ENCODE assay signal across 26 cellular contexts in genomic region chr4:108738307-108738706, GRCh38. TPM values are rescaled to one million over a fixed set of nuclear protein-coding genes. Genes with fewer than 3 reads are reported as not detected.
DNase-seq lines count a peak whose midpoint lies in the region; ATAC-seq, FAIRE-seq and TF ChIP-seq lines count a peak whose summit lies in the region.
"Had no signal": no experiment of that assay in that cellular context is flagged by ENCODE, and none has a peak within 500 bp of the region (broad histone marks: within the 10 kb centered on the region; RNA-seq: fewer than 3 reads in every experiment).

No MANE protein-coding gene starts in this region.

- no peaks in the 10 kb centered on the region for H3K36me3 ChIP-seq in K562 (ENCODE audit: control insufficient read depth, insufficient read depth, low read length)
- H3K36me3 ChIP-seq: lower lobe of right lung, neutrophil, vagina had no signal

- H3K27me3 ChIP-seq in K562 (ENCODE audit: control insufficient read depth in 2 of 2, insufficient read depth in 2 of 2, low read length in 2 of 2), result peaks cover 11 to 28% of the 10 kb centered on the region in 2 experiments
- H3K27me3 ChIP-seq: testis, vagina had no signal

- H3K9me3 ChIP-seq in K562 (replicated peaks; ENCODE audit: control insufficient read depth, insufficient read depth, low read depth, low read length), result no peaks in the 10 kb centered on the region
- H3K9me3 ChIP-seq: lower lobe of right lung, neutrophil, testis, vagina had no signal

- no peaks in the 10 kb centered on the region for H3K36me3 Mint-ChIP-seq in endothelial cell (ENCODE audit: low read depth, unreplicated experiment)
- H3K36me3 Mint-ChIP-seq: activated naive CD4-positive, alpha-beta T cell treated with anti-CD3 and anti-CD28 coated beads, Interleukin-2, amount 10 ng/mL, durations not matched to agents 7 days and 5 days; IgD-negative memory B cell; stimulated activated naive B cell treated with anti-CD40 and anti-IgM and Interleukin-4, amounts not matched to agents 10 μg/mL and 1 μg/mL and 100 μg/mL, for 72 hours had no signal

- no peak for TF ChIP-seq EP300 in K562 (IDR thresholded peaks at IDR 0.05; ENCODE audit: low read length)

- H3K9me3 Mint-ChIP-seq in endothelial cell (ENCODE audit: unreplicated experiment), result no peaks in the 10 kb centered on the region
- H3K9me3 Mint-ChIP-seq: activated naive CD4-positive, alpha-beta T cell treated with anti-CD3 and anti-CD28 coated beads, Interleukin-2, amount 10 ng/mL, durations not matched to agents 7 days and 5 days; activated T-cell treated with anti-CD3 and anti-CD28 coated beads, Interleukin-2, amount 50 U/mL, for 24 hours; IgD-negative memory B cell; stimulated activated naive B cell treated with anti-CD40 and anti-IgM and Interleukin-4, amounts not matched to agents 10 μg/mL and 1 μg/mL and 100 μg/mL, for 72 hours had no signal

- no peaks in the 10 kb centered on the region; a peak in 1 of 5 replicates for H3K4me1 ChIP-seq in K562 (replicated peaks in 1 of 2; ENCODE audit: control insufficient read depth in 2 of 2, insufficient read depth in 2 of 2, low read length in 2 of 2)
- H3K4me1 ChIP-seq: lower lobe of right lung, testis, vagina had no signal

- no peak overlapping the region for H3K27ac ChIP-seq in K562 (ENCODE audit: extremely low read depth, low read depth, low read length)
- H3K27ac ChIP-seq: lower lobe of right lung, neutrophil, testis, vagina had no signal

- H4K20me1 ChIP-seq in K562 (replicated peaks; ENCODE audit: control insufficient read depth, insufficient read depth, low read length), result no peaks in the 10 kb centered on the region

- no peak overlapping the region for H3K27ac Mint-ChIP-seq in endothelial cell (ENCODE audit: unreplicated experiment)
- H3K27ac Mint-ChIP-seq: activated naive CD4-positive, alpha-beta T cell treated with anti-CD3 and anti-CD28 coated beads, Interleukin-2, amount 10 ng/mL, durations not matched to agents 7 days and 5 days; activated T-cell treated with anti-CD3 and anti-CD28 coated beads, Interleukin-2, amount 50 U/mL, for 24 hours; IgD-negative memory B cell; stimulated activated naive B cell treated with anti-CD40 and anti-IgM and Interleukin-4, amounts not matched to agents 10 μg/mL and 1 μg/mL and 100 μg/mL, for 72 hours had no signal

- TF ChIP-seq CTCF in K562 (IDR thresholded peaks at IDR 0.05 in 2 of 3, conservative IDR thresholded peaks at IDR 0.05 in 1 of 3; ENCODE audit: insufficient read depth in 2 of 3, low read depth in 1 of 3, low read length in 3 of 3) (no peak), endothelial cell (IDR thresholded peaks at IDR 0.05; ENCODE audit: unreplicated experiment) (no peak)

- no TSS peak for BruUV-seq in K562 (replicated peaks; lab: Mats Ljungman, UMichigan)

- H3K4me3 ChIP-seq in K562, result no peak overlapping the region
- H3K4me3 ChIP-seq: GM12878, lower lobe of right lung, testis, vagina had no signal

- H3K9ac ChIP-seq in K562 (ENCODE audit: insufficient read depth in 1 of 2, low read depth in 2 of 2, low read length in 2 of 2), result no peak overlapping the region

- no peaks in the 10 kb centered on the region for H3K9me1 ChIP-seq in K562 (ENCODE audit: control insufficient read depth, insufficient read depth, low read length)

- H3K27me3 Mint-ChIP-seq in endothelial cell (ENCODE audit: unreplicated experiment), result peaks cover 2% of the 10 kb centered on the region

- no peaks in the 10 kb centered on the region for H3K4me1 Mint-ChIP-seq in endothelial cell (ENCODE audit: unreplicated experiment)
- H3K4me1 Mint-ChIP-seq: activated naive CD4-positive, alpha-beta T cell treated with anti-CD3 and anti-CD28 coated beads, Interleukin-2, amount 10 ng/mL, durations not matched to agents 7 days and 5 days; stimulated activated naive B cell treated with anti-CD40 and anti-IgM and Interleukin-4, amounts not matched to agents 10 μg/mL and 1 μg/mL and 100 μg/mL, for 72 hours had no signal

- POLR2A ChIA-PET in K562 (lab: Yijun Ruan, JAX), result no interaction called here

- peak; percentile 2 for DNase-seq in Caki2 (ENCODE audit: low read depth)
- DNase-seq in LHCN-M2 (ENCODE audit: low read depth), result peak; percentile 60
- peak in 3 of 4 experiments; percentile 15 to 34 (median 20) for DNase-seq in K562 (ENCODE audit: extremely low read depth in 1 of 4, low spot score in 3 of 4)
- peak; percentile 39 for DNase-seq in kidney tubule cell (ENCODE audit: low spot score)
- no peak for DNase-seq in endothelial cell (ENCODE audit: low spot score)
- no peak for DNase-seq in NCI-H524 (lab: John Stamatoyannopoulos, UW)
- no peak for DNase-seq in RCC 7860 (ENCODE audit: low spot score)
- DNase-seq: activated CD8-positive, alpha-beta memory T cell treated with anti-CD3 and anti-CD28 coated beads for 24 hours; activated naive CD4-positive, alpha-beta T cell treated with anti-CD3 and anti-CD28 coated beads, Interleukin-2, amount 10 ng/mL, durations not matched to agents 7 days and 5 days; activated T-cell treated with anti-CD3 and anti-CD28 coated beads, Interleukin-2, amount 50 U/mL, for 24 hours; aorta; cerebellar nuclear complex; lower lobe of right lung; NCI-H1436; NCI-H69; SIG-M5; stimulated activated CD4-positive, alpha-beta T cell treated with anti-CD3 and anti-CD28 coated beads, Interleukin-2, amount 100 ng/mL, for 48 hours; stimulated activated naive B cell treated with anti-CD40 and anti-IgM and Interleukin-4, amounts not matched to agents 10 μg/mL and 1 μg/mL and 100 μg/mL, for 72 hours; T-helper 1 cell; testis had no signal

- TF ChIP-seq POLR2A in K562 (conservative IDR thresholded peaks at IDR 0.05), result no peak

- H3K79me2 ChIP-seq in K562 (ENCODE audit: control insufficient read depth, insufficient read depth, low read length), result no peaks in the 10 kb centered on the region

- no peak overlapping the region for H2AFZ ChIP-seq in K562 (ENCODE audit: low read depth, low read length)

- intact Hi-C loops in K562 (cut with micrococcal nuclease), result no loop called here

- H3K4me3 Mint-ChIP-seq in endothelial cell (ENCODE audit: unreplicated experiment), result no peak overlapping the region
- H3K4me3 Mint-ChIP-seq: activated naive CD4-positive, alpha-beta T cell treated with anti-CD3 and anti-CD28 coated beads, Interleukin-2, amount 10 ng/mL, durations not matched to agents 7 days and 5 days; activated T-cell treated with anti-CD3 and anti-CD28 coated beads, Interleukin-2, amount 50 U/mL, for 24 hours; IgD-negative memory B cell; stimulated activated naive B cell treated with anti-CD40 and anti-IgM and Interleukin-4, amounts not matched to agents 10 μg/mL and 1 μg/mL and 100 μg/mL, for 72 hours had no signal

- in situ Hi-C loops in Caki2 (cut with HindIII; ENCODE audit: low pct_unique_long_range_greater_than_20kb, low sequenced_read_pairs) (no loop called here), K562 (cut with MboI) (no loop called here)

- TF ChIP-seq RAD21 in K562 (CRISPR knock-in tag; conservative IDR thresholded peaks at IDR 0.05 in 1 of 2, IDR thresholded peaks at IDR 0.05 in 1 of 2), result no peak

- FAIRE-seq in K562 (lab: Jason Lieb, UNC) (no peak), RCC 7860 (lab: Jason Lieb, UNC) (no peak)
- FAIRE-seq: GM12878, keratinocyte had no signal

- CTCF ChIA-PET in K562 (lab: Yijun Ruan, JAX; ENCODE audit: low intra/inter-chr PET ratio), result no interaction called here

- ATAC-seq in K562, result peak; percentile 82
- ATAC-seq in GM21515 (IDR thresholded peaks at IDR 0.05; ENCODE audit: unreplicated experiment), result no peak
- ATAC-seq: GM12878; lower lobe of right lung; stimulated activated naive B cell treated with anti-CD40 and anti-IgM and Interleukin-4, amounts not matched to agents 10 μg/mL and 1 μg/mL and 100 μg/mL, for 72 hours had no signal

- H3K4me2 ChIP-seq in K562 (ENCODE audit: insufficient read depth, low read length), result no peak overlapping the region

TF ChIP-seq in K562, 482 proteins besides CTCF, POLR2A, EP300 and RAD21 (continues in another document):
- TF ChIP-seq COPS2 (conservative IDR thresholded peaks at IDR 0.05), result no peak
- TF ChIP-seq MAFK (IDR thresholded peaks at IDR 0.05; ENCODE audit: low read length), result peak; percentile 92
- TF ChIP-seq ATF1 (CRISPR knock-in tag; IDR thresholded peaks at IDR 0.05), result no peak
- 0 out of 2 replicates have a peak, but pooled peaks have one; percentile 33 for TF ChIP-seq ATF1 (tag; IDR thresholded peaks at IDR 0.05)
- TF ChIP-seq MAFF (IDR thresholded peaks at IDR 0.05; ENCODE audit: low read length), result peak; percentile 92

RNA-seq across cellular contexts. Expression of gene ETNPPL, which starts 24.5 kb away (rescaled TPM):
- total RNA-seq in Caki2 (2014; rRNA removed; shearing (Covaris generic); ENCODE audit: low replicate concordance), result not detected in 2 replicates
- total RNA-seq in LHCN-M2 (2014; rRNA removed) (0.34 TPM in 1 of 2 replicates, not detected in the other), K562 (2014; rRNA removed) (0.14 TPM in 1 of 2 replicates, not detected in the other), K562 (2014; rRNA removed; fragmentation: Illumina TruSeq; extraction: Trizol) (not detected in 2 replicates), K562 (2015; rRNA removed; fragmentation: Illumina TruSeq; extraction: Trizol) (not detected in 2 replicates), K562 (2021) (not detected in 2 replicates), endothelial cell (ENCODE audit: unreplicated experiment) (not detected)
- not detected for polyA plus RNA-seq in LHCN-M2 (2012)
- total RNA-seq in K562 (2011; cell fraction: chromatin; rRNA removed; ENCODE audit: low replicate concordance), result not detected in 2 replicates
- not detected in 2 replicates for total RNA-seq in K562 (2011; cell fraction: nucleolus; rRNA removed)
- total RNA-seq in K562 (2011; cell fraction: nucleoplasm; rRNA removed), result not detected in 2 replicates
- polyA plus RNA-seq in K562 (2011; rRNA removed) (not detected in 2 replicates), K562 (2014; fragmentation: Illumina TruSeq; extraction: Trizol) (not detected in 2 replicates), K562 (2014; fragmentation: Nextera tagmentation; extraction: Ambion mirVana) (under 1 TPM in 1 of 2 experiments, not detected in 1; 0.06 TPM), K562 (2014; rRNA removed) (not detected in 2 replicates)
- polyA plus RNA-seq in K562 (2011; cell fraction: cytosol; rRNA removed), result not detected in 2 replicates
- polyA plus RNA-seq in K562 (2011; cell fraction: nucleus; rRNA removed), result not detected in 2 replicates
- polyA plus RNA-seq in K562 (2012), result not detected in 2 replicates
- polyA minus RNA-seq in K562 (2011; rRNA and poly(A)+ RNA removed), result not detected in 2 replicates
- polyA minus RNA-seq in K562 (2011; cell fraction: cytosol; rRNA and poly(A)+ RNA removed), result not detected in 2 replicates
- not detected in 2 replicates for polyA minus RNA-seq in K562 (2011; cell fraction: nucleus; rRNA and poly(A)+ RNA removed)
- total RNA-seq: aorta, GM12878, lower lobe of right lung, vagina had no signal
- polyA plus RNA-seq: aorta, GM12878, IgD-negative memory B cell, keratinocyte had no signal

Comparison
In these comparisons a context has a peak if more than half of its experiments do, and no peak if none do; other contexts are left out.
1. DNase-seq: peak in Caki2 (single experiment), LHCN-M2 (single experiment), K562 (3 of 4) and kidney tubule cell (single experiment); none in endothelial cell (single experiment), NCI-H524 (0 of 2) and RCC 7860 (single experiment).